18 cellular contexts compared by ENCODE assay signal in the genomic region with DNA sequence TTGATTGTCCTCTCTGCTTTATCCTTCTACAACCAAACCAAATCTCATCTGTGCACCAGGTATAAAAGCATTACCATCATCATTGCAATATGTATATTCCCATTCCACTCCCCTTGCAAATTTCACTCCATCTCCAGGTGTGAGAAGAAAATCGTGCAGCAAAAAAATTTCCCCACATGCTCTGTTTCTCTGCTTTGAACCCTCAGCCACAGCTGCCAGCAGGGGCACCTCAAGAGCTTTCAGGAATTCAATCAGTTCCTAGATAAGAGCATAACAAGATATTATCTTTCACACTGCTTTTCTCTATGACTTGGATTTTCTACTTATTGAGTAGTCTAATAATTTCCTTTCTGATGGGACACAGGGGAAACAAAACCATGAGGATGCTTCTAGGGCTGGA.
DNase-seq lines count a peak whose midpoint lies in the region; ATAC-seq, FAIRE-seq and TF ChIP-seq lines count a peak whose summit lies in the region.
"Had no signal": no experiment of that assay in that cellular context is flagged by ENCODE, and none has a peak within 500 bp of the region (broad histone marks: within the 10 kb centered on the region; RNA-seq: fewer than 3 reads in every experiment).

No MANE protein-coding gene starts in this region.

- BruUV-seq in A673 (replicated peaks; lab: Mats Ljungman, UMichigan) = no TSS peak

- H3K27ac Mint-ChIP-seq in brain (peak overlapping the region in 3 of 5 experiments; percentile 29 to 53 (median 40)), nephron progenitor cell (peak overlapping the region; percentile 7)
- no peak overlapping the region for H3K27ac Mint-ChIP-seq in activated naive CD8-positive, alpha-beta T cell treated with anti-CD3 and anti-CD28 coated beads, Interleukin-2, amount 50 U/mL, for 24 hours
- H3K27ac Mint-ChIP-seq: CD14-positive monocyte; CD8-positive, alpha-beta T cell; IgD-negative memory B cell had no signal

- H3K4me3 ChIP-seq in A673 (ENCODE audit: low read depth, low read length, poor library complexity, severe bottlenecking) = no peak overlapping the region
- H3K4me3 ChIP-seq: A549 had no signal

- no peak overlapping the region for H3K27ac ChIP-seq in A673 (ENCODE audit: low read depth, low read length, poor library complexity, severe bottlenecking)
- H3K27ac ChIP-seq: A549 had no signal

- no peaks in the 10 kb centered on the region for H3K9me3 ChIP-seq in A673 (ENCODE audit: low read depth, low read length, poor library complexity, severe bottlenecking)
- H3K9me3 ChIP-seq: A549 had no signal

- ATAC-seq in HG03175 (IDR thresholded peaks at IDR 0.05; ENCODE audit: unreplicated experiment) = no peak
- no peak for ATAC-seq in activated naive CD8-positive, alpha-beta T cell treated with anti-CD3 and anti-CD28 coated beads, Interleukin-2, amount 50 U/mL, for 24 hours
- ATAC-seq: A549; CD8-positive, alpha-beta T cell; HCT116 had no signal

- H3K36me3 Mint-ChIP-seq in brain = no peaks in the 10 kb centered on the region
- no peaks in the 10 kb centered on the region for H3K36me3 Mint-ChIP-seq in nephron progenitor cell (ENCODE audit: low read depth)
- no peaks in the 10 kb centered on the region for H3K36me3 Mint-ChIP-seq in activated naive CD8-positive, alpha-beta T cell treated with anti-CD3 and anti-CD28 coated beads, Interleukin-2, amount 50 U/mL, for 24 hours (ENCODE audit: low read depth)
- H3K36me3 Mint-ChIP-seq: CD14-positive monocyte; CD8-positive, alpha-beta T cell had no signal

- POLR2A ChIA-PET in A673 (lab: Charles Lee; ENCODE audit: low non-redundant PET) = no interaction called here

- TF ChIP-seq CTCF in A673 (conservative IDR thresholded peaks at IDR 0.05; ENCODE audit: low read depth, low read length) (peak; percentile 26; the same call in 1 of the 2 replicates), brain (conservative IDR thresholded peaks at IDR 0.05) (no peak), nephron progenitor cell (IDR thresholded peaks at IDR 0.05) (no peak)

- FAIRE-seq in GM12892 (lab: Jason Lieb, UNC) = peak; percentile 5
- FAIRE-seq: A549, G401.6, GM12891 had no signal

- no peaks in the 10 kb centered on the region for H3K27me3 ChIP-seq in A673 (replicated peaks; ENCODE audit: insufficient read depth, low read depth, low read length, poor library complexity)

- H3K4me1 Mint-ChIP-seq in brain (peaks cover 23% of the 10 kb centered on the region), nephron progenitor cell (no peaks in the 10 kb centered on the region)
- H3K4me1 Mint-ChIP-seq in activated naive CD8-positive, alpha-beta T cell treated with anti-CD3 and anti-CD28 coated beads, Interleukin-2, amount 50 U/mL, for 24 hours = peaks cover 3% of the 10 kb centered on the region
- H3K4me1 Mint-ChIP-seq: IgD-negative memory B cell had no signal

- no peak overlapping the region for H3K4me3 Mint-ChIP-seq in brain
- H3K4me3 Mint-ChIP-seq in nephron progenitor cell = no peak overlapping the region
- H3K4me3 Mint-ChIP-seq in activated naive CD8-positive, alpha-beta T cell treated with anti-CD3 and anti-CD28 coated beads, Interleukin-2, amount 50 U/mL, for 24 hours = no peak overlapping the region
- H3K4me3 Mint-ChIP-seq: CD14-positive monocyte; CD8-positive, alpha-beta T cell; IgD-negative memory B cell had no signal

- H3K9me3 Mint-ChIP-seq in brain (peaks cover 0 to 5% (median 0%) of the 10 kb centered on the region in 5 experiments), nephron progenitor cell (peaks cover 3% of the 10 kb centered on the region)
- no peaks in the 10 kb centered on the region for H3K9me3 Mint-ChIP-seq in activated naive CD8-positive, alpha-beta T cell treated with anti-CD3 and anti-CD28 coated beads, Interleukin-2, amount 50 U/mL, for 24 hours
- H3K9me3 Mint-ChIP-seq: CD8-positive, alpha-beta T cell had no signal

- no peaks in the 10 kb centered on the region for H3K36me3 ChIP-seq in A673 (ENCODE audit: insufficient read depth, low read length, poor library complexity, severe bottlenecking)

- no peak for TF ChIP-seq POLR2A in GM12892 (IDR thresholded peaks at IDR 0.05; ENCODE audit: low read depth, low read length)

- CTCF ChIA-PET in A673 (lab: Charles Lee) = no interaction called here

- intact Hi-C loops in A673 (cut with micrococcal nuclease; ENCODE audit: unreplicated experiment) = no loop called here

- H3K4me1 ChIP-seq in A673 (ENCODE audit: insufficient read depth, low read length, poor library complexity, severe bottlenecking) = peaks cover 5% of the 10 kb centered on the region
- H3K4me1 ChIP-seq: A549 had no signal

- DNase-seq in A673 (ENCODE audit: low spot score) = no peak
- DNase-seq in GM12892 (ENCODE audit: insufficient read length) = no peak
- DNase-seq in nephron progenitor cell = no peak
- no peak for DNase-seq in NCI-H2227 (lab: John Stamatoyannopoulos, UW; ENCODE audit: unreplicated experiment)
- no peak for DNase-seq in activated naive CD8-positive, alpha-beta T cell treated with anti-CD3 and anti-CD28 coated beads, Interleukin-2, amount 50 U/mL, for 24 hours
- DNase-seq: CD8-positive, alpha-beta T cell; COR-L47; DMS153; DMS79 treated with DMSO at 0.1 percent for 48 hours; EL had no signal

- no peaks in the 10 kb centered on the region for H3K27me3 Mint-ChIP-seq in brain
- H3K27me3 Mint-ChIP-seq in nephron progenitor cell (ENCODE audit: low read depth, poor library complexity) = peaks cover 5% of the 10 kb centered on the region
- H3K27me3 Mint-ChIP-seq in activated naive CD8-positive, alpha-beta T cell treated with anti-CD3 and anti-CD28 coated beads, Interleukin-2, amount 50 U/mL, for 24 hours = peaks cover 7% of the 10 kb centered on the region
- H3K27me3 Mint-ChIP-seq: IgD-negative memory B cell had no signal
